19 cellular contexts compared by ENCODE assay signal in the genomic region with DNA sequence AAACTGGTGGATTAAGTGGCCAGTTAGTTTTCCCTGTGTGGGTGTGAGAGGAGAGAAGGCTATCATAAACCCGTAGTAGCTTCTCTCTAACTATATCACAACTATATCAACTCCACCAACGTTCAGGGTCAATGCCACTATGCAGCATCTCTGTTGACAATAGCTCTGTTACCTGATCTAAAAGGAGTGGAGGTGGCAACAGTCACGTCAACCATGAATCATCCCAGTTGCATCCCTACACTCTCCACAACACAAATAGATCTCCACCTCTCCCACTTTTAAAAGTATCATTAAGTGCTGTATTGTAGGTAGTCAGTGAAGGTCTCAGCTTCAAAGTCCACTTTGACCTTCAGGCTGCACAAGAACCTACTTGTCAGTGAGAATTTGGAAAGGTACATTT.
DNase-seq lines count a peak whose midpoint lies in the region; FAIRE-seq and TF ChIP-seq lines count a peak whose summit lies in the region.
"Had no signal": no experiment of that assay in that cellular context is flagged by ENCODE, and none has a peak within 500 bp of the region (broad histone marks: within the 10 kb centered on the region; RNA-seq: fewer than 3 reads in every experiment).

No MANE protein-coding gene starts in this region.

- TF ChIP-seq CTCF in H1 (IDR thresholded peaks at IDR 0.05; ENCODE audit: control extremely low read depth in 1 of 3, insufficient read depth in 1 of 3, low read depth in 1 of 3, low read length in 3 of 3) (no peak), PC-9 (conservative IDR thresholded peaks at IDR 0.05) (no peak), brain microvascular endothelial cell (IDR thresholded peaks at IDR 0.05; ENCODE audit: low read depth, low read length, missing control alignments) (no peak)

- no peaks in the 10 kb centered on the region for H3K27me3 ChIP-seq in H1 (replicated peaks in 1 of 4; ENCODE audit: control insufficient read depth in 3 of 4, extremely low read depth in 1 of 4, insufficient read depth in 3 of 4, low read length in 3 of 4)
- no peaks in the 10 kb centered on the region for H3K27me3 ChIP-seq in PC-9 (ENCODE audit: insufficient read depth, low read depth)
- no peaks in the 10 kb centered on the region for H3K27me3 ChIP-seq in brain microvascular endothelial cell (replicated peaks)

- WGBS in H1 (ENCODE audit: extremely low coverage in 1 of 2, insufficient coverage in 1 of 2, insufficient read length in 1 of 2, insufficient replicate concordance in 2 of 2, low coverage in 1 of 2, low lambda C conversion rate in 2 of 2, missing lambda C conversion rate in 1 of 2), 2 experiments: 92% methylated on average over 2 of the region's 3 CpGs; no CpG with 5 or more reads in 1 of the 2 experiments

- H3K23me2 ChIP-seq in H1 (ENCODE audit: low read depth, low read length): no peaks in the 10 kb centered on the region

- CTCF ChIA-PET in H1 (lab: Charles Lee; ENCODE audit: partially characterized antibody) (no interaction called here), PC-9 (lab: Charles Lee) (no interaction called here)

- H3K27ac ChIP-seq in H1 (ENCODE audit: low read depth, low read length) (no peak overlapping the region), PC-9 (no peak overlapping the region), brain microvascular endothelial cell (no peak overlapping the region)
- H3K27ac ChIP-seq: BLaER1 treated with 17β-estradiol and CSF1 and Interleukin-3, amounts not matched to agents 10 nM and 100 nM; KMS-11 had no signal

- H3K4me2 ChIP-seq in H1 (ENCODE audit: insufficient read depth in 1 of 2, low read depth in 2 of 2, low read length in 2 of 2): no peak overlapping the region
- no peak overlapping the region for H3K4me2 ChIP-seq in PC-9
- H3K4me2 ChIP-seq: BLaER1 treated with 17β-estradiol and CSF1 and Interleukin-3, amounts not matched to agents 10 nM and 100 nM; KMS-11 had no signal

- TF ChIP-seq RAD21 in H1 (IDR thresholded peaks at IDR 0.05 in 1 of 2, conservative IDR thresholded peaks at IDR 0.05 in 1 of 2; ENCODE audit: low read depth in 2 of 2, low read length in 2 of 2): no peak

- no peaks in the 10 kb centered on the region for H3K9me2 ChIP-seq in PC-9 (ENCODE audit: insufficient read depth)

- H2BK20ac ChIP-seq in H1 (ENCODE audit: low read length): no peak overlapping the region

- 0 out of 2 replicates have a peak overlapping the region, but pooled peaks have one; percentile 13 for H2AFZ ChIP-seq in H1 (ENCODE audit: low read length)
- no peak overlapping the region for H2AFZ ChIP-seq in PC-9
- H2AFZ ChIP-seq: GM23248 had no signal

- no peaks in the 10 kb centered on the region for H3K79me1 ChIP-seq in H1 (ENCODE audit: low read depth, low read length)

- DNase-seq in NCI-H510A (lab: John Stamatoyannopoulos, UW) (peak; percentile 10), NCI-H510A treated with DMSO at 0.1 percent for 48 hours (lab: John Stamatoyannopoulos, UW) (no peak), DMS53 treated with DMSO at 0.1 percent for 48 hours (lab: John Stamatoyannopoulos, UW; ENCODE audit: unreplicated experiment) (peak; percentile 87), H1 (ENCODE audit: low read depth in 1 of 2, low spot score in 2 of 2) (no peak), PC-9 (no peak), glomerular visceral epithelial cell (ENCODE audit: extremely low spot score) (no peak), brain microvascular endothelial cell (no peak)
- DNase-seq: 8988T; ACHN; Calu3; CD4-positive, CD25-positive, alpha-beta regulatory T cell; DMS 273 treated with DMSO at 0.1 percent for 48 hours; GF-D8; GM23248 had no signal

- H3K4me1 ChIP-seq in H1 (replicated peaks in 1 of 4; ENCODE audit: control insufficient read depth in 3 of 4, insufficient read depth in 4 of 4, low read length in 3 of 4) (no peaks in the 10 kb centered on the region), PC-9 (replicated peaks; ENCODE audit: insufficient read depth) (no peaks in the 10 kb centered on the region)
- H3K4me1 ChIP-seq: BLaER1 treated with 17β-estradiol and CSF1 and Interleukin-3, amounts not matched to agents 10 nM and 100 nM; HAP-1 had no signal

- no peak overlapping the region for H2AK5ac ChIP-seq in H1 (ENCODE audit: low read depth, low read length)

- FAIRE-seq in H1 (lab: Jason Lieb, UNC): no peak
- FAIRE-seq: HepG2, HTR-8/SVneo had no signal

- H3K4me3 ChIP-seq in H1 (ENCODE audit: extremely low read depth in 1 of 4, insufficient read depth in 2 of 4, low read depth in 3 of 4, low read length in 4 of 4): no peak overlapping the region
- H3K4me3 ChIP-seq in PC-9: no peak overlapping the region
- no peak overlapping the region for H3K4me3 ChIP-seq in brain microvascular endothelial cell (ENCODE audit: low read depth, low read length)
- H3K4me3 ChIP-seq: BLaER1 treated with 17β-estradiol and CSF1 and Interleukin-3, amounts not matched to agents 10 nM and 100 nM; GM23248; HAP-1 had no signal

- H3K79me2 ChIP-seq in H1 (ENCODE audit: control insufficient read depth in 1 of 2, insufficient read depth in 2 of 2, low read length in 2 of 2) (no peaks in the 10 kb centered on the region), PC-9 (ENCODE audit: low read depth) (no peaks in the 10 kb centered on the region)

- no peak for TF ChIP-seq POLR2A in H1 (IDR thresholded peaks at IDR 0.05; ENCODE audit: control extremely low read depth in 1 of 2, low read depth in 2 of 2, low read length in 2 of 2)

- no TSS peak for BruUV-seq in PC-9 (replicated peaks; lab: Mats Ljungman, UMichigan)

- H3K4ac ChIP-seq in H1 (replicated peaks; ENCODE audit: insufficient read length, low read depth, low read length): no peak overlapping the region

- H4K5ac ChIP-seq in H1 (ENCODE audit: insufficient read length, low read depth, low read length): no peak overlapping the region

- intact Hi-C loops in PC-9 (cut with micrococcal nuclease; ENCODE audit: unreplicated experiment): no loop called here

- H4K20me1 ChIP-seq in H1 (replicated peaks in 1 of 2; ENCODE audit: control insufficient read depth in 1 of 2, insufficient read depth in 2 of 2, low read length in 2 of 2) (no peaks in the 10 kb centered on the region), PC-9 (ENCODE audit: insufficient read depth) (no peaks in the 10 kb centered on the region)
- H4K20me1 ChIP-seq: BLaER1 treated with 17β-estradiol and CSF1 and Interleukin-3, amounts not matched to agents 10 nM and 100 nM had no signal

- TF ChIP-seq EP300 in H1 (IDR thresholded peaks at IDR 0.05; ENCODE audit: borderline replicate concordance in 1 of 2, low read depth in 2 of 2, low read length in 2 of 2): no peak

- no peak overlapping the region for H3K18ac ChIP-seq in H1 (ENCODE audit: extremely low read depth, low read length)

- in situ Hi-C loops in brain microvascular endothelial cell (cut with HindIII; ENCODE audit: low pct_ligation_motif_present, low sequenced_read_pairs): no loop called here

- H3K9ac ChIP-seq in H1 (replicated peaks in 1 of 4; ENCODE audit: extremely low read depth in 1 of 4, low read depth in 3 of 4, low read length in 3 of 4): no peak overlapping the region
- H3K9ac ChIP-seq: BLaER1 treated with 17β-estradiol and CSF1 and Interleukin-3, amounts not matched to agents 10 nM and 100 nM; GM23248; KMS-11 had no signal

- POLR2A ChIA-PET in H1 (lab: Charles Lee; ENCODE audit: partially characterized antibody): no interaction called here
- POLR2A ChIA-PET in PC-9 (lab: Charles Lee; ENCODE audit: unreplicated experiment): no interaction called here

- H4K8ac ChIP-seq in H1 (ENCODE audit: extremely low read depth, insufficient read depth, low read length): no peak overlapping the region

- no peak overlapping the region for H2BK15ac ChIP-seq in H1 (ENCODE audit: low read length)

- H3K9me3 ChIP-seq in H1 (ENCODE audit: insufficient read depth in 2 of 2, low read depth in 1 of 2, low read length in 1 of 2) (no peaks in the 10 kb centered on the region), PC-9 (ENCODE audit: insufficient read depth, low read depth) (no peaks in the 10 kb centered on the region)
- H3K9me3 ChIP-seq: BLaER1 treated with 17β-estradiol and CSF1 and Interleukin-3, amounts not matched to agents 10 nM and 100 nM; HAP-1 had no signal

- H3K56ac ChIP-seq in H1 (replicated peaks; ENCODE audit: insufficient read length, low read depth, low read length): no peak overlapping the region

- H2BK120ac ChIP-seq in H1 (replicated peaks; ENCODE audit: low read depth, low read length): no peak overlapping the region

- H3K14ac ChIP-seq in H1 (ENCODE audit: insufficient read length): no peak overlapping the region

- H2BK5ac ChIP-seq in H1 (ENCODE audit: low read depth, low read length): no peak overlapping the region

- no peaks in the 10 kb centered on the region for H3F3A ChIP-seq in PC-9 (ENCODE audit: insufficient read depth, low read depth)

- H2BK12ac ChIP-seq in H1 (ENCODE audit: low read depth, low read length): no peak overlapping the region

- H3K36me3 ChIP-seq in H1 (ENCODE audit: control insufficient read depth in 2 of 4, insufficient read depth in 4 of 4, low read length in 3 of 4) (no peaks in the 10 kb centered on the region), PC-9 (ENCODE audit: low read depth) (no peaks in the 10 kb centered on the region), brain microvascular endothelial cell (replicated peaks) (no peaks in the 10 kb centered on the region)
- H3K36me3 ChIP-seq: BLaER1 treated with 17β-estradiol and CSF1 and Interleukin-3, amounts not matched to agents 10 nM and 100 nM; HAP-1 had no signal

- no peak overlapping the region for H3K23ac ChIP-seq in H1 (ENCODE audit: insufficient read length)

- H4K91ac ChIP-seq in H1 (replicated peaks; ENCODE audit: insufficient read length, low read length): no peak overlapping the region

TF ChIP-seq in H1, 55 proteins besides CTCF, POLR2A, EP300 and RAD21:
- no peak for TF ChIP-seq HDAC2 (IDR thresholded peaks at IDR 0.05; ENCODE audit: borderline replicate concordance in 1 of 2, low read depth in 2 of 2, low read length in 2 of 2)
- TF ChIP-seq SP2 (IDR thresholded peaks at IDR 0.05; ENCODE audit: low read length): no peak
- no peak for TF ChIP-seq CHD2 (IDR thresholded peaks at IDR 0.05; ENCODE audit: low read length)
- no peak for TF ChIP-seq BACH1 (IDR thresholded peaks at IDR 0.05; ENCODE audit: low read length)
- TF ChIP-seq, protein P1, sequence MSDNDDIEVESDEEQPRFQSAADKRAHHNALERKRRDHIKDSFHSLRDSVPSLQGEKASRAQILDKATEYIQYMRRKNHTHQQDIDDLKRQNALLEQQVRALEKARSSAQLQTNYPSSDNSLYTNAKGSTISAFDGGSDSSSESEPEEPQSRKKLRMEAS (IDR thresholded peaks at IDR 0.05): no peak
- TF ChIP-seq SIX5 (IDR thresholded peaks at IDR 0.05; ENCODE audit: low read depth, low read length): no peak

Comparison
In these comparisons a context has a peak if more than half of its experiments do, and no peak if none do; other contexts are left out.
1. DNase-seq: peak in NCI-H510A (single experiment) and DMS53 treated with DMSO at 0.1 percent for 48 hours (single experiment); none in NCI-H510A treated with DMSO at 0.1 percent for 48 hours (single experiment), H1 (0 of 2), PC-9 (0 of 2), glomerular visceral epithelial cell (single experiment) and brain microvascular endothelial cell (single experiment).